15 cellular contexts compared by ENCODE assay signal in the genomic region with DNA sequence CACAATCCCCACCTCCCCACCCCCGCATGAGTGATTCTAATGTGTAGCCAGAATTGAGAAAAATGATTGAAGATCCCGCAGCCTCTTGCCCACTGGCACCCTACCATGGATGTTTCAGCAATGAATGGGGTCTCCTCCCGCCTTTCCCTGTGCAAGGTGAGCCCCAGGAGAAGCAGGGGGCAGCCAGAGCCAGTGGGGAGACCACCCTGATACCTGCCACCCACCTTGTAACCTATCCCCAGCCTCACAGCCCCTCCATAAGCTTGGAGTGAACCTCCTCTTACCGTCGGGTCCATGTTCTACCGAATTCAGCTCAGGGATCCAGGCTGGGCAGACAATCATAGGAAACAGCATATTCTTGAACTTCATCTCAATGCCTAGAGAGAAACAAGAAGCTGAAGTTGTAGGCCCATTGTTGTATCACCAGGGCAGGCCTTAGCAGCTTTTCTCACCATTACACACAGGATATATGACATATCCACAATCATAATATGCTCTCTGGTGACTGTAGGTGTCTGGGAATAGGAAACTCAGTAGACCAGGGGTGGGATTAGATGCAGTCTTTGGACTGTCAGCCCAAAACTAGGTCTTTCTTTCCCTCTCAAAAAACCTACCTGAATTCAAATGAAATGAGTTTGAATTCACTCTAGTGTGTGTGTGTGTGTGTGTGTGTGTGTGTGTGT. TPM values are rescaled to one million over a fixed set of nuclear protein-coding genes. Genes with fewer than 3 reads are reported as not detected.
DNase-seq lines count a peak whose midpoint lies in the region; TF ChIP-seq lines count a peak whose summit lies in the region.
"Had no signal": no experiment of that assay in that cellular context is flagged by ENCODE, and none has a peak within 500 bp of the region (broad histone marks: within the 10 kb centered on the region; RNA-seq: fewer than 3 reads in every experiment).

No MANE protein-coding gene starts in this region.

- H3K4me3 ChIP-seq in fibroblast of villous mesenchyme (ENCODE audit: low read depth, low read length) (no peak overlapping the region), ovary (no peak overlapping the region)
- H3K4me3 ChIP-seq: K562, spleen had no signal

- TF ChIP-seq POLR2A in ovary (IDR thresholded peaks at IDR 0.05) = no peak

- 80 to 84% (median 80%) methylated on average over 6 of the region's 6 CpGs for WGBS in ovary, 3 donors

- CTCF ChIA-PET in activated naive CD4-positive, alpha-beta T cell treated with anti-CD3 and anti-CD28 coated beads, Interleukin-2, amount 10 ng/mL, durations not matched to agents 7 days and 5 days (lab: Charles Lee) = no interaction called here

- peaks cover 50% of the 10 kb centered on the region for H3K4me1 Mint-ChIP-seq in activated naive CD4-positive, alpha-beta T cell treated with anti-CD3 and anti-CD28 coated beads, Interleukin-2, amount 10 ng/mL, durations not matched to agents 7 days and 5 days

- no peaks in the 10 kb centered on the region for H3K9me3 ChIP-seq in ovary
- H3K9me3 ChIP-seq: spleen had no signal

- intact Hi-C loops in ovary (cut with DNase I) = no loop called here

- H3K9me3 Mint-ChIP-seq in activated naive CD4-positive, alpha-beta T cell treated with anti-CD3 and anti-CD28 coated beads, Interleukin-2, amount 10 ng/mL, durations not matched to agents 7 days and 5 days = peaks cover 2% of the 10 kb centered on the region

- H3K36me3 Mint-ChIP-seq in activated naive CD4-positive, alpha-beta T cell treated with anti-CD3 and anti-CD28 coated beads, Interleukin-2, amount 10 ng/mL, durations not matched to agents 7 days and 5 days = peaks cover 3% of the 10 kb centered on the region

- H3K4me3 Mint-ChIP-seq in activated naive CD4-positive, alpha-beta T cell treated with anti-CD3 and anti-CD28 coated beads, Interleukin-2, amount 10 ng/mL, durations not matched to agents 7 days and 5 days = no peak overlapping the region
- H3K4me3 Mint-ChIP-seq: activated CD8-positive, alpha-beta T cell treated with anti-CD3 and anti-CD28 coated beads, Interleukin-2, amount 10 ng/mL, durations not matched to agents 7 days and 5 days had no signal

- no peak for DNase-seq in activated naive CD4-positive, alpha-beta T cell treated with anti-CD3 and anti-CD28 coated beads, Interleukin-2, amount 10 ng/mL, durations not matched to agents 7 days and 5 days
- DNase-seq in activated naive CD4-positive, alpha-beta T cell treated with Interleukin-2 at 50 U/mL for 16 hours = no peak
- DNase-seq in astrocyte of the hippocampus (ENCODE audit: low read depth, low spot score) (peak; percentile 12), fibroblast of villous mesenchyme (ENCODE audit: low read depth) (peak; percentile 12), NCI-H1930 (lab: John Stamatoyannopoulos, UW) (no peak), anterior cingulate cortex (lab: John Stamatoyannopoulos, UW) (no peak), ovary (no peak), DMS 273 treated with DMSO at 0.1 percent for 48 hours (lab: John Stamatoyannopoulos, UW) (no peak)
- DNase-seq: activated CD8-positive, alpha-beta T cell treated with anti-CD3 and anti-CD28 coated beads, Interleukin-2, amount 10 ng/mL, durations not matched to agents 7 days and 5 days; central memory CD4-positive, alpha-beta T cell; midbrain; NCI-H1436; NCI-H524; spleen had no signal

- H3K27me3 ChIP-seq in ovary = no peaks in the 10 kb centered on the region

- H3K27me3 Mint-ChIP-seq in activated naive CD4-positive, alpha-beta T cell treated with anti-CD3 and anti-CD28 coated beads, Interleukin-2, amount 10 ng/mL, durations not matched to agents 7 days and 5 days = peaks cover 15% of the 10 kb centered on the region

- no peak for TF ChIP-seq CTCF in fibroblast of villous mesenchyme (IDR thresholded peaks at IDR 0.05; ENCODE audit: insufficient read depth, low read depth, low read length)
- TF ChIP-seq CTCF in ovary (IDR thresholded peaks at IDR 0.05) = no peak

- H3K36me3 ChIP-seq in ovary = no peaks in the 10 kb centered on the region
- H3K36me3 ChIP-seq: spleen had no signal

- TF ChIP-seq EP300 in ovary (IDR thresholded peaks at IDR 0.05) = no peak

- H3K27ac Mint-ChIP-seq in activated naive CD4-positive, alpha-beta T cell treated with anti-CD3 and anti-CD28 coated beads, Interleukin-2, amount 10 ng/mL, durations not matched to agents 7 days and 5 days = peak overlapping the region; percentile 45
- H3K27ac Mint-ChIP-seq: activated CD8-positive, alpha-beta T cell treated with anti-CD3 and anti-CD28 coated beads, Interleukin-2, amount 10 ng/mL, durations not matched to agents 7 days and 5 days had no signal

- H3K4me1 ChIP-seq in ovary (ENCODE audit: insufficient read depth) = no peaks in the 10 kb centered on the region
- H3K4me1 ChIP-seq: spleen had no signal

- no peak overlapping the region for H3K27ac ChIP-seq in ovary
- H3K27ac ChIP-seq: spleen had no signal

RNA-seq across cellular contexts. Expression of a gene that starts 30.9 kb away (rescaled TPM):
- total RNA-seq in fibroblast of villous mesenchyme (0.32 and 0.43 TPM in 2 replicates), ovary (under 1 TPM in 2 of 7 donors, not detected in 5; 0.12 to 0.13 TPM)
- polyA plus RNA-seq in ovary = not detected
- total RNA-seq: activated CD8-positive, alpha-beta T cell treated with anti-CD3 and anti-CD28 coated beads, Interleukin-2, amount 10 ng/mL, durations not matched to agents 7 days and 5 days; spleen had no signal

Comparison
In these comparisons a context has a peak if more than half of its experiments do, and no peak if none do; other contexts are left out.
1. DNase-seq: peak in astrocyte of the hippocampus (single experiment) and fibroblast of villous mesenchyme (single experiment); none in activated naive CD4-positive, alpha-beta T cell treated with anti-CD3 and anti-CD28 coated beads, Interleukin-2, amount 10 ng/mL, durations not matched to agents 7 days and 5 days (single experiment), activated naive CD4-positive, alpha-beta T cell treated with Interleukin-2 at 50 U/mL for 16 hours (single experiment), NCI-H1930 (0 of 2), anterior cingulate cortex (0 of 58), ovary (0 of 5) and DMS 273 treated with DMSO at 0.1 percent for 48 hours (single experiment).